15 cellular contexts compared by ENCODE assay signal in genomic region chr11:68506908-68507307, GRCh38. TPM values are rescaled to one million over a fixed set of nuclear protein-coding genes. Genes with fewer than 3 reads are reported as not detected.
A peak's percentile ranks its signal among the peaks of the same experiment; 100 is the strongest.
DNase-seq lines count a peak whose midpoint lies in the region; ATAC-seq and TF ChIP-seq lines count a peak whose summit lies in the region.
"Had no signal": no experiment of that assay in that cellular context is flagged by ENCODE, and none has a peak within 500 bp of the region (broad histone marks: within the 10 kb centered on the region; RNA-seq: fewer than 3 reads in every experiment).

No MANE protein-coding gene starts in this region.

- POLR2A ChIA-PET in CD4-positive, alpha-beta T cell (lab: Charles Lee), result no interaction called here

- peaks cover 91% of the 10 kb centered on the region for H3K4me1 Mint-ChIP-seq in CD4-positive, alpha-beta T cell (ENCODE audit: low read depth)
- peaks cover 73% of the 10 kb centered on the region for H3K4me1 Mint-ChIP-seq in stimulated activated naive CD8-positive, alpha-beta T cell treated with anti-CD3 and anti-CD28 coated beads, Interleukin-15, amount 100 ng/mL, for 72 hours

- H2AFZ ChIP-seq in GM23248 (no peak overlapping the region), OCI-LY1 (ENCODE audit: low read length) (no peak overlapping the region)

- no peak overlapping the region for H3K4me2 ChIP-seq in GM23248 (ENCODE audit: unreplicated experiment)
- no peak overlapping the region for H3K4me2 ChIP-seq in OCI-LY1 (ENCODE audit: low read length)

- no peak for DNase-seq in CD4-positive, alpha-beta T cell
- DNase-seq in GM23248, result peak; percentile 18
- no peak for DNase-seq in foreskin keratinocyte
- DNase-seq in stimulated activated naive CD8-positive, alpha-beta T cell treated with anti-CD3 and anti-CD28 coated beads, Interleukin-15, amount 100 ng/mL, for 72 hours, result no peak
- DNase-seq in NOMO-1 (lab: John Stamatoyannopoulos, UW; ENCODE audit: unreplicated experiment in 2 of 2), result no peak
- no peak for DNase-seq in middle frontal gyrus (ENCODE audit: extremely low spot score, low spot score)
- DNase-seq: activated B cell treated with CpG ODN at 0.5 μM for 24 hours, activated T-cell treated with anti-CD3 and anti-CD28 coated beads for 4 hours, anterior cingulate cortex, head of caudate nucleus, NCI-H524 had no signal

- H4K20me1 ChIP-seq in GM23248 (ENCODE audit: insufficient read depth), result peaks cover 31% of the 10 kb centered on the region
- no peaks in the 10 kb centered on the region for H4K20me1 ChIP-seq in OCI-LY1 (ENCODE audit: insufficient read depth, low read length)

- H3K27ac Mint-ChIP-seq in CD4-positive, alpha-beta T cell, result peak overlapping the region; percentile 16
- peak overlapping the region in 1 of 2 donors; percentile 21 for H3K27ac Mint-ChIP-seq in stimulated activated naive CD8-positive, alpha-beta T cell treated with anti-CD3 and anti-CD28 coated beads, Interleukin-15, amount 100 ng/mL, for 72 hours
- H3K27ac Mint-ChIP-seq: activated B cell treated with CpG ODN at 0.5 μM for 24 hours had no signal

- no peaks in the 10 kb centered on the region for H3K9me3 Mint-ChIP-seq in CD4-positive, alpha-beta T cell
- no peaks in the 10 kb centered on the region for H3K9me3 Mint-ChIP-seq in stimulated activated naive CD8-positive, alpha-beta T cell treated with anti-CD3 and anti-CD28 coated beads, Interleukin-15, amount 100 ng/mL, for 72 hours
- H3K9me3 Mint-ChIP-seq: activated B cell treated with CpG ODN at 0.5 μM for 24 hours, neural crest cell had no signal

- H3K36me3 ChIP-seq in GM23248 (ENCODE audit: low read depth) (no peaks in the 10 kb centered on the region), OCI-LY1 (ENCODE audit: insufficient read depth, low read length) (peaks cover 19% of the 10 kb centered on the region)

- H3K9me2 ChIP-seq in GM23248 (ENCODE audit: insufficient read depth) (no peaks in the 10 kb centered on the region), OCI-LY1 (ENCODE audit: low read depth, low read length) (no peaks in the 10 kb centered on the region)

- no peak for TF ChIP-seq CTCF in CD4-positive, alpha-beta T cell (IDR thresholded peaks at IDR 0.05)
- TF ChIP-seq CTCF in OCI-LY1 (IDR thresholded peaks at IDR 0.05; ENCODE audit: low read length), result peak; percentile 35; the same call in 1 of the 2 replicates
- TF ChIP-seq CTCF in foreskin keratinocyte (conservative IDR thresholded peaks at IDR 0.05), result peak; percentile 5

- H3K27me3 ChIP-seq in CD4-positive, alpha-beta T cell (ENCODE audit: control insufficient read depth, insufficient read depth, low read length), result no peaks in the 10 kb centered on the region
- no peaks in the 10 kb centered on the region for H3K27me3 ChIP-seq in GM23248 (replicated peaks; ENCODE audit: insufficient read depth)
- H3K27me3 ChIP-seq in OCI-LY1 (ENCODE audit: insufficient read depth, low read length), result no peaks in the 10 kb centered on the region
- H3K27me3 ChIP-seq in foreskin keratinocyte, result no peaks in the 10 kb centered on the region
- H3K27me3 ChIP-seq: SJSA1 had no signal

- no peaks in the 10 kb centered on the region for H3K9me3 ChIP-seq in CD4-positive, alpha-beta T cell (ENCODE audit: control insufficient read depth, low read length)
- H3K9me3 ChIP-seq in GM23248 (ENCODE audit: low read depth) (no peaks in the 10 kb centered on the region), OCI-LY1 (ENCODE audit: low read length) (no peaks in the 10 kb centered on the region)
- H3K9me3 ChIP-seq: SJSA1 had no signal

- peaks cover 100% of the 10 kb centered on the region for H3K79me2 ChIP-seq in GM23248 (ENCODE audit: insufficient read depth)
- peaks cover 94% of the 10 kb centered on the region for H3K79me2 ChIP-seq in OCI-LY1 (ENCODE audit: insufficient read depth, low read length)

- ATAC-seq in CD4-positive, alpha-beta T cell (ENCODE audit: poor library complexity), result peak; percentile 32
- no peak for ATAC-seq in foreskin keratinocyte
- ATAC-seq in stimulated activated naive CD8-positive, alpha-beta T cell treated with anti-CD3 and anti-CD28 coated beads, Interleukin-15, amount 100 ng/mL, for 72 hours, result no peak

- 93 to 98% methylated on average over 3 of the region's 3 CpGs for WGBS in GM23248 (ENCODE audit: low coverage in 1 of 2, low lambda C conversion rate in 2 of 2, missing lambda C conversion rate in 2 of 2), 2 experiments

- H3K4me1 ChIP-seq in GM23248 (ENCODE audit: insufficient read depth) (peaks cover 34% of the 10 kb centered on the region), OCI-LY1 (ENCODE audit: insufficient read depth, low read length, severe bottlenecking) (peaks cover 55% of the 10 kb centered on the region), foreskin keratinocyte (no peaks in the 10 kb centered on the region)

- H3K27ac ChIP-seq in CD4-positive, alpha-beta T cell (ENCODE audit: low read depth, low read length), result no peak overlapping the region
- H3K27ac ChIP-seq in GM23248, result no peak overlapping the region
- no peak overlapping the region for H3K27ac ChIP-seq in OCI-LY1 (ENCODE audit: low read depth, low read length, poor library complexity, severe bottlenecking)
- H3K27ac ChIP-seq in foreskin keratinocyte, result no peak overlapping the region
- H3K27ac ChIP-seq: HL-60, SJSA1 had no signal

- in situ Hi-C loops in GM23248 (cut with MboI), result no loop called here

- H3K27me3 Mint-ChIP-seq in CD4-positive, alpha-beta T cell, result no peaks in the 10 kb centered on the region
- H3K27me3 Mint-ChIP-seq in stimulated activated naive CD8-positive, alpha-beta T cell treated with anti-CD3 and anti-CD28 coated beads, Interleukin-15, amount 100 ng/mL, for 72 hours, result no peaks in the 10 kb centered on the region
- H3K27me3 Mint-ChIP-seq: activated B cell treated with CpG ODN at 0.5 μM for 24 hours had no signal

- H3K9ac ChIP-seq in GM23248, result no peak overlapping the region
- no peak overlapping the region for H3K9ac ChIP-seq in OCI-LY1 (ENCODE audit: low read length)

- H3K4me3 Mint-ChIP-seq in CD4-positive, alpha-beta T cell, result peak overlapping the region; percentile 36
- H3K4me3 Mint-ChIP-seq in stimulated activated naive CD8-positive, alpha-beta T cell treated with anti-CD3 and anti-CD28 coated beads, Interleukin-15, amount 100 ng/mL, for 72 hours, result no peak overlapping the region
- H3K4me3 Mint-ChIP-seq: activated B cell treated with CpG ODN at 0.5 μM for 24 hours, neural crest cell had no signal

- intact Hi-C loops in CD4-positive, alpha-beta T cell (cut with DNase I, micrococcal nuclease), result no loop called here

- H3F3A ChIP-seq in GM23248 (ENCODE audit: insufficient read depth), result peaks cover 22% of the 10 kb centered on the region; the same call in 1 of the 2 replicates
- H3F3A ChIP-seq in OCI-LY1 (ENCODE audit: insufficient read depth, low read length), result no peaks in the 10 kb centered on the region

- CTCF ChIA-PET in CD4-positive, alpha-beta T cell (lab: Charles Lee), result interaction anchor here (0.6 to 2.6 kb wide), 3 partner anchors 11 to 41 kb away, joined by 4 to 8 read pairs (median 4); no protein-coding TSS in a partner anchor

- H3K36me3 Mint-ChIP-seq in CD4-positive, alpha-beta T cell (ENCODE audit: low read depth), result peaks cover 44% of the 10 kb centered on the region

- H3K4me3 ChIP-seq in GM23248, result no peak overlapping the region
- H3K4me3 ChIP-seq in OCI-LY1 (ENCODE audit: low read depth, low read length, poor library complexity, severe bottlenecking), result no peak overlapping the region
- H3K4me3 ChIP-seq: SJSA1 had no signal

RNA-seq across cellular contexts. Expression of gene PPP6R3, which starts 46.4 kb away (rescaled TPM):
- 100 to 1,000 TPM; 108 to 109 TPM for total RNA-seq in CD4-positive, alpha-beta T cell
- 71.2 and 96.0 TPM in 2 replicates for total RNA-seq in GM23248 (2014; rRNA removed; shearing (Covaris generic))
- polyA plus RNA-seq in GM23248 (2016; fragmentation: Nextera tagmentation; extraction: Ambion mirVana) (47.5 and 47.9 TPM in 2 replicates), foreskin keratinocyte (15.0 and 17.7 TPM in 2 replicates)
- total RNA-seq in foreskin keratinocyte, result 77.8 and 81.4 TPM in 2 replicates
